In the genomic region with DNA sequence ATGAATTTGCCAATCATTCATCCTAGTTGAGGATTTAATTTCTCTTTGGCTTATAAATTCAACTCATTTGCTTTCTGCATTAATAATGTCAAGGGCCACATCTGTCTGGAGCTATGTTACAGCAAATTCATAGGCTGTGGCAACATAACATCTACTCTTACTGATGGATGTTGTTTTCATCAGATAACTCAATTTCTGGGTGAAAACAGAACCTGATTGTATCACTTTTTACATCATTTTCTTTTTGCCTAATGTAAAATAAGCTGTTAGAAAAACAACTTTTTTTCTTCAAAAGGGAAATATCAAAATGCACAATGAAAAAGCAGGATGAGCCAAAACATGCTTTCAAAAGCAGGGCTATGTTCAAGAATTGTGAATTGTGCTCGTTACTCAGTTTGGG, we compare ENCODE assay signal across 7 cellular contexts.
"Had no signal": no experiment of that assay in that cellular context is flagged by ENCODE, and none has a peak within 500 bp of the region (broad histone marks: within the 10 kb centered on the region; RNA-seq: fewer than 3 reads in every experiment).

No MANE protein-coding gene starts in this region.

- FAIRE-seq: GM12878, GM12891, GM12892, GM18507, GM19239 had no signal

- ATAC-seq: GM12878 had no signal

- H3K4me3 ChIP-seq: GM12878 had no signal

- DNase-seq: GDM1, GF-D8 had no signal
